In genomic region chr20:24708411-24709295, GRCh38 we compare ENCODE assay signal across 30 cellular contexts.
A peak's percentile ranks its signal among the peaks of the same experiment; 100 is the strongest.
DNase-seq lines count a peak whose midpoint lies in the region; ATAC-seq, FAIRE-seq and TF ChIP-seq lines count a peak whose summit lies in the region.
"Had no signal": no experiment of that assay in that cellular context is flagged by ENCODE, and none has a peak within 500 bp of the region (broad histone marks: within the 10 kb centered on the region; RNA-seq: fewer than 3 reads in every experiment).

No MANE protein-coding gene starts in this region.

- H3K14ac ChIP-seq in mesenchymal stem cell (ENCODE audit: low read length in 2 of 2) = no peak overlapping the region

- ATAC-seq in left lobe of liver (no peak), GM21381 (IDR thresholded peaks at IDR 0.05; ENCODE audit: unreplicated experiment) (no peak)
- ATAC-seq: HCT116; naive thymus-derived CD4-positive, alpha-beta T cell; psoas muscle; stimulated activated naive B cell treated with anti-CD40 and anti-IgM and Interleukin-4, amounts not matched to agents 10 μg/mL and 1 μg/mL and 100 μg/mL, for 72 hours had no signal

- DNase-seq in DMS 273 (lab: John Stamatoyannopoulos, UW; ENCODE audit: unreplicated experiment) (peak; percentile 55), DMS 273 treated with DMSO at 0.1 percent for 48 hours (lab: John Stamatoyannopoulos, UW) (no peak), bronchial epithelial cell (ENCODE audit: low read depth) (no peak), left lobe of liver (ENCODE audit: low spot score) (peak; percentile 11), mesenchymal stem cell (no peak), NCI-H748 (lab: John Stamatoyannopoulos, UW; ENCODE audit: unreplicated experiment) (no peak), SIG-M5 (lab: John Stamatoyannopoulos, UW) (no peak)
- DNase-seq: activated CD4-positive, alpha-beta memory T cell treated with anti-CD3 and anti-CD28 coated beads for 36 hours; activated CD4-positive, CD25-positive, alpha-beta regulatory T cell treated with anti-CD3 and anti-CD28 coated beads, Interleukin-2, amount 50 U/mL, for 72 hours; activated naive CD4-positive, alpha-beta T cell treated with anti-CD3 and anti-CD28 coated beads for 36 hours; cerebellar nuclear complex; COR-L47; GF-D8; hypothalamus; left ventricle myocardium inferior; naive thymus-derived CD4-positive, alpha-beta T cell; NCI-H1436 treated with DMSO at 0.1 percent for 48 hours; NCI-H2107; NCI-H510A; nucleus accumbens; PC-9; psoas muscle; stimulated activated naive B cell treated with anti-CD40 and anti-IgM and Interleukin-4, amounts not matched to agents 10 μg/mL and 1 μg/mL and 100 μg/mL, for 72 hours; substantia nigra; T-helper 2 cell; trophoblast cell had no signal

- no peak overlapping the region for H2BK12ac ChIP-seq in mesenchymal stem cell (ENCODE audit: low read length in 2 of 2)

- no peak overlapping the region for H2BK15ac ChIP-seq in mesenchymal stem cell (ENCODE audit: low read depth, poor library complexity, severe bottlenecking)

- no peak overlapping the region for H3K4me3 ChIP-seq in bronchial epithelial cell (ENCODE audit: low read depth, low read length)
- H3K4me3 ChIP-seq in mesenchymal stem cell (ENCODE audit: insufficient read depth in 1 of 2, low read depth in 1 of 2, low read length in 2 of 2) = no peak overlapping the region
- H3K4me3 ChIP-seq: left ventricle myocardium inferior, PC-9, psoas muscle had no signal

- peak; percentile 70 for FAIRE-seq in bronchial epithelial cell (lab: Jason Lieb, UNC)

- H3K36me3 ChIP-seq in bronchial epithelial cell (ENCODE audit: control insufficient read depth, insufficient read depth, low read length) = no peaks in the 10 kb centered on the region
- no peaks in the 10 kb centered on the region for H3K36me3 ChIP-seq in mesenchymal stem cell (ENCODE audit: control insufficient read depth in 1 of 2, insufficient read depth in 2 of 2, low read depth in 1 of 2, low read length in 2 of 2)
- H3K36me3 ChIP-seq: left ventricle myocardium inferior had no signal

- no peak overlapping the region for H2AK5ac ChIP-seq in mesenchymal stem cell (ENCODE audit: low read length, severe bottlenecking)

- H2BK120ac ChIP-seq in mesenchymal stem cell (ENCODE audit: low read depth, low read length) = no peak overlapping the region

- no peak overlapping the region for H3K23ac ChIP-seq in mesenchymal stem cell (ENCODE audit: low read length in 2 of 2)

- H3K9me3 ChIP-seq in mesenchymal stem cell (ENCODE audit: control insufficient read depth, low read length) = peaks cover 6% of the 10 kb centered on the region
- H3K9me3 ChIP-seq: psoas muscle had no signal

- H3K9ac ChIP-seq in mesenchymal stem cell (ENCODE audit: low read length) = no peak overlapping the region

- no peak overlapping the region for H3K4me2 ChIP-seq in mesenchymal stem cell (ENCODE audit: low read length, poor library complexity, severe bottlenecking)
- H3K4me2 ChIP-seq: PC-9 had no signal

- WGBS in mesenchymal stem cell = 88% methylated on average over 8 of the region's 8 CpGs

- no peak for TF ChIP-seq CTCF in bronchial epithelial cell (IDR thresholded peaks at IDR 0.05; ENCODE audit: insufficient read depth, low read length, severe bottlenecking)

- H3K18ac ChIP-seq in mesenchymal stem cell (ENCODE audit: low read depth in 1 of 2, low read length in 2 of 2) = no peak overlapping the region

- H4K8ac ChIP-seq in mesenchymal stem cell (ENCODE audit: low read length) = no peak overlapping the region

- H2AFZ ChIP-seq in mesenchymal stem cell (ENCODE audit: low read depth, low read length) = no peak overlapping the region
- H2AFZ ChIP-seq: PC-9 had no signal

- H3K27me3 ChIP-seq in bronchial epithelial cell (ENCODE audit: control insufficient read depth, insufficient read depth, low read length) (no peaks in the 10 kb centered on the region), mesenchymal stem cell (ENCODE audit: control insufficient read depth in 1 of 2, insufficient read depth in 1 of 2, low read length in 2 of 2) (peaks cover 24 to 34% of the 10 kb centered on the region in 2 experiments)

- no peak overlapping the region for H3K27ac ChIP-seq in mesenchymal stem cell (ENCODE audit: low read length, poor library complexity, severe bottlenecking)
- H3K27ac ChIP-seq: 22Rv1, C4-2B, left ventricle myocardium inferior, PC-9, psoas muscle had no signal

- no peak overlapping the region for H3K4ac ChIP-seq in mesenchymal stem cell (ENCODE audit: low read depth in 1 of 2, low read length in 2 of 2)

- H3K79me1 ChIP-seq in mesenchymal stem cell (replicated peaks; ENCODE audit: low read length, poor library complexity, severe bottlenecking) = no peaks in the 10 kb centered on the region

- no peak overlapping the region for H2BK5ac ChIP-seq in mesenchymal stem cell (ENCODE audit: low read depth, low read length, poor library complexity, severe bottlenecking)

- no peak overlapping the region for H4K91ac ChIP-seq in mesenchymal stem cell (ENCODE audit: low read length)

- H3K4me1 ChIP-seq in mesenchymal stem cell (ENCODE audit: control insufficient read depth, insufficient read depth, low read depth, low read length) = no peaks in the 10 kb centered on the region
- H3K4me1 ChIP-seq: left ventricle myocardium inferior, psoas muscle had no signal

Comparison
In these comparisons a context has a peak if more than half of its experiments do, and no peak if none do; other contexts are left out.
1. DNase-seq: peak in DMS 273 (single experiment) and left lobe of liver (single experiment); none in DMS 273 treated with DMSO at 0.1 percent for 48 hours (single experiment), bronchial epithelial cell (single experiment), mesenchymal stem cell (single experiment), NCI-H748 (single experiment) and SIG-M5 (single experiment).